In the genomic region with DNA sequence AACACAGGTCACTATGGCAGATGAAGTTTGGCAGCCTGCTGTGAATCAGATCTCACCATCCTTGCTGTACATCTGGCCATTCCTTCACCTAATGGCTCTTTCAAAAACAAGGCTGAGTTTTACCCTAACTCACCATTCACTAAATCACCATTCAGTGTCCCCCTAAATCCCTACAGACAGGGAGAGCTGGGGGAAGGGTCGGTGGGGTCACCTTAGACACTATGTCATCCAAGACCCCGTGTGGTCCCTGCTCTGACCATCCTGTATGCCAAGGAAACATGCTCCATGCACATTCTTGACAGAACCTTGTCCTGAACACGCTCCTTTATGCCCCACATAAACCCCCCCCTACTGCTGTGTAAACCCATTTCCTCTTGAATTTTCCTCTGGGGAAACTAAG, we compare ENCODE assay signal across 19 cellular contexts. TPM values are rescaled to one million over a fixed set of nuclear protein-coding genes. Genes with fewer than 3 reads are reported as not detected.
A peak's percentile ranks its signal among the peaks of the same experiment; 100 is the strongest.
DNase-seq lines count a peak whose midpoint lies in the region; ATAC-seq and TF ChIP-seq lines count a peak whose summit lies in the region.
"Had no signal": no experiment of that assay in that cellular context is flagged by ENCODE, and none has a peak within 500 bp of the region (broad histone marks: within the 10 kb centered on the region; RNA-seq: fewer than 3 reads in every experiment).

No MANE protein-coding gene starts in this region.

- H3K27ac ChIP-seq in BLaER1: 0 out of 2 replicates have a peak overlapping the region, but pooled peaks have one; percentile 19
- H3K27ac ChIP-seq in GM23338 (ENCODE audit: low read depth): no peak overlapping the region
- H3K27ac ChIP-seq in RWPE2 (ENCODE audit: poor library complexity, severe bottlenecking): peak overlapping the region; percentile 54
- H3K27ac ChIP-seq in mesendoderm (ENCODE audit: low read depth, low read length): no peak overlapping the region
- H3K27ac ChIP-seq: GM23248 had no signal

- no peak for ATAC-seq in GM23338
- no peak for ATAC-seq in RWPE2 (ENCODE audit: low read depth)
- no peak for ATAC-seq in HG02870 (IDR thresholded peaks at IDR 0.05; ENCODE audit: unreplicated experiment)

- no peak overlapping the region for H2BK5ac ChIP-seq in mesendoderm (ENCODE audit: low read length)

- no peak overlapping the region for H2BK120ac ChIP-seq in mesendoderm (ENCODE audit: low read depth, low read length)

- H3K27ac Mint-ChIP-seq in GM23338 (no peak overlapping the region), nephron progenitor cell (no peak overlapping the region)
- H3K27ac Mint-ChIP-seq: T-helper 1 cell treated with Interleukin-12 subunit alpha and Interleukin-12 subunit beta and Interleukin-4 antibody, amounts not matched to agents 30 μg/mL and 1 μg/mL, for 36 hours had no signal

- no peaks in the 10 kb centered on the region for H3F3A ChIP-seq in GM23338 (replicated peaks; ENCODE audit: low read depth)

- H3K56ac ChIP-seq in mesendoderm (ENCODE audit: low read length): peak overlapping the region; percentile 39

- peaks cover 49% of the 10 kb centered on the region for H3K4me1 Mint-ChIP-seq in GM23338
- peaks cover 4% of the 10 kb centered on the region for H3K4me1 Mint-ChIP-seq in nephron progenitor cell

- H3K4me3 ChIP-seq in BLaER1: no peak overlapping the region
- no peak overlapping the region for H3K4me3 ChIP-seq in GM23338
- H3K4me3 ChIP-seq in RWPE2 (ENCODE audit: severe bottlenecking): no peak overlapping the region
- H3K4me3 ChIP-seq in mesendoderm (ENCODE audit: low read length): no peak overlapping the region
- H3K4me3 ChIP-seq: GM23248 had no signal

- H4K20me1 ChIP-seq in BLaER1: no peaks in the 10 kb centered on the region
- H4K20me1 ChIP-seq in GM23338 (replicated peaks; ENCODE audit: insufficient read depth): no peaks in the 10 kb centered on the region

- H3K4me1 ChIP-seq in BLaER1 (peaks cover 35% of the 10 kb centered on the region), GM23338 (ENCODE audit: insufficient read depth) (peaks cover 44% of the 10 kb centered on the region), RWPE2 (ENCODE audit: insufficient read depth, poor library complexity, severe bottlenecking) (peaks cover 16% of the 10 kb centered on the region), mesendoderm (ENCODE audit: control insufficient read depth, low read depth, low read length) (peaks cover 4% of the 10 kb centered on the region)

- no peaks in the 10 kb centered on the region; the same call in 2 of the 3 replicates for H3K36me3 Mint-ChIP-seq in GM23338 (ENCODE audit: low read depth)
- H3K36me3 Mint-ChIP-seq in nephron progenitor cell (ENCODE audit: low read depth): no peaks in the 10 kb centered on the region

- H3K4ac ChIP-seq in mesendoderm (ENCODE audit: low read depth, low read length): no peak overlapping the region

- no peak overlapping the region for H3K18ac ChIP-seq in mesendoderm (ENCODE audit: low read length)

- no peak overlapping the region for H3K23ac ChIP-seq in mesendoderm (ENCODE audit: low read length)

- no peak overlapping the region for H4K5ac ChIP-seq in mesendoderm (ENCODE audit: low read length)

- H3K9me3 Mint-ChIP-seq in GM23338 (no peaks in the 10 kb centered on the region; the same call in 2 of the 3 replicates), nephron progenitor cell (no peaks in the 10 kb centered on the region)
- H3K9me3 Mint-ChIP-seq: T-helper 1 cell treated with Interleukin-12 subunit alpha and Interleukin-12 subunit beta and Interleukin-4 antibody, amounts not matched to agents 30 μg/mL and 1 μg/mL, for 36 hours had no signal

- no peaks in the 10 kb centered on the region for H3K79me1 ChIP-seq in mesendoderm (ENCODE audit: low read length)

- no peak overlapping the region for H2AFZ ChIP-seq in GM23338
- H2AFZ ChIP-seq: GM23248 had no signal

- H3K79me2 ChIP-seq in GM23338 (replicated peaks; ENCODE audit: insufficient read depth) (no peaks in the 10 kb centered on the region), mesendoderm (ENCODE audit: control insufficient read depth, insufficient read depth, low read length) (no peaks in the 10 kb centered on the region)

- H3K27me3 ChIP-seq in BLaER1 (no peaks in the 10 kb centered on the region), GM23338 (ENCODE audit: insufficient read depth) (no peaks in the 10 kb centered on the region), RWPE2 (ENCODE audit: insufficient read depth, poor library complexity, severe bottlenecking) (no peaks in the 10 kb centered on the region), mesendoderm (ENCODE audit: insufficient read depth, low read length, poor library complexity) (no peaks in the 10 kb centered on the region)

- H3K36me3 ChIP-seq in BLaER1 (no peaks in the 10 kb centered on the region), GM23338 (ENCODE audit: insufficient read depth) (no peaks in the 10 kb centered on the region), RWPE2 (ENCODE audit: low read depth) (no peaks in the 10 kb centered on the region), mesendoderm (ENCODE audit: control insufficient read depth, insufficient read depth, low read length) (no peaks in the 10 kb centered on the region)

- H3K4me3 Mint-ChIP-seq in GM23338 (no peak overlapping the region), nephron progenitor cell (no peak overlapping the region)
- H3K4me3 Mint-ChIP-seq: T-helper 1 cell treated with Interleukin-12 subunit alpha and Interleukin-12 subunit beta and Interleukin-4 antibody, amounts not matched to agents 30 μg/mL and 1 μg/mL, for 36 hours had no signal

- H3K4me2 ChIP-seq in BLaER1: peak overlapping the region; percentile 80
- 0 out of 2 replicates have a peak overlapping the region, but pooled peaks have one; percentile 21 for H3K4me2 ChIP-seq in GM23338
- H3K4me2 ChIP-seq in mesendoderm (ENCODE audit: low read length): no peak overlapping the region

- no peak overlapping the region for H2BK15ac ChIP-seq in mesendoderm (replicated peaks; ENCODE audit: low read depth)

- H2AK5ac ChIP-seq in mesendoderm (ENCODE audit: low read length): no peak overlapping the region

- WGBS in mesendoderm (ENCODE audit: extremely low coverage, insufficient coverage, low lambda C conversion rate): no CpG with 5 or more reads among the region's 3 CpGs

- H3K27me3 Mint-ChIP-seq in GM23338 (ENCODE audit: insufficient read depth, low read depth, poor library complexity) (peaks cover 4% of the 10 kb centered on the region), nephron progenitor cell (ENCODE audit: low read depth, poor library complexity) (peaks cover 9% of the 10 kb centered on the region)

- DNase-seq in GM23338 (ENCODE audit: low spot score) (no peak), RWPE2 (ENCODE audit: low spot score) (no peak), mesendoderm (no peak), nephron progenitor cell (no peak), mesenteric fat pad (ENCODE audit: low spot score) (no peak)
- DNase-seq: DMS79, KG1, MV-4-11, NCI-H1694, NCI-H2081 treated with DMSO at 0.1 percent for 48 hours, NCI-H2171 treated with DMSO at 0.1 percent for 48 hours, NCI-H524 treated with DMSO at 0.1 percent for 48 hours, NCI-H82, Right ventricle myocardium superior had no signal

- H3K9me3 ChIP-seq in BLaER1: no peaks in the 10 kb centered on the region
- H3K9me3 ChIP-seq in RWPE2 (ENCODE audit: severe bottlenecking): no peaks in the 10 kb centered on the region

- no peak overlapping the region for H3K9ac ChIP-seq in BLaER1
- H3K9ac ChIP-seq in mesendoderm (ENCODE audit: low read length): no peak overlapping the region
- H3K9ac ChIP-seq: GM23248 had no signal

- no peak overlapping the region for H4K8ac ChIP-seq in mesendoderm (ENCODE audit: low read depth, low read length)

- TF ChIP-seq CTCF in GM23338 (conservative IDR thresholded peaks at IDR 0.05; ENCODE audit: low read depth in 2 of 2): no peak
- TF ChIP-seq CTCF in RWPE2 (IDR thresholded peaks at IDR 0.05; ENCODE audit: poor library complexity, severe bottlenecking): no peak
- no peak for TF ChIP-seq CTCF in nephron progenitor cell (IDR thresholded peaks at IDR 0.05)

- H3K9me2 ChIP-seq in GM23338 (ENCODE audit: insufficient read depth): peaks cover 5% of the 10 kb centered on the region; the same call in 1 of the 2 replicates

TF ChIP-seq in GM23338, 12 proteins besides CTCF, POLR2A, EP300 and RAD21 (continues in another document):
- no peak for TF ChIP-seq ZNF331 (CRISPR knock-in tag; IDR thresholded peaks at IDR 0.05; ENCODE audit: low read depth)

RNA-seq across cellular contexts. Expression of a gene that starts 31.8 kb away (rescaled TPM):
- not detected in 2 replicates for total RNA-seq in GM23338 (2014; rRNA removed; shearing (Covaris generic))
- polyA plus RNA-seq in GM23338 (2016; fragmentation: Nextera tagmentation; extraction: Ambion mirVana): not detected in 2 replicates
- polyA plus RNA-seq in mesendoderm (2013, experiment 1 of 2): not detected
- polyA plus RNA-seq in mesendoderm (2013, experiment 2 of 2): not detected
- not detected for total RNA-seq in mesenteric fat pad
- total RNA-seq: GM23248, OCI-LY7, Right ventricle myocardium superior had no signal
- polyA plus RNA-seq: GM23248 had no signal

Comparison
In these comparisons a context has a peak if more than half of its experiments do, and no peak if none do; other contexts are left out.
1. H3K27ac ChIP-seq: peak in BLaER1 (single experiment) and RWPE2 (single experiment); none in GM23338 (single experiment) and mesendoderm (single experiment).